In the genomic region with DNA sequence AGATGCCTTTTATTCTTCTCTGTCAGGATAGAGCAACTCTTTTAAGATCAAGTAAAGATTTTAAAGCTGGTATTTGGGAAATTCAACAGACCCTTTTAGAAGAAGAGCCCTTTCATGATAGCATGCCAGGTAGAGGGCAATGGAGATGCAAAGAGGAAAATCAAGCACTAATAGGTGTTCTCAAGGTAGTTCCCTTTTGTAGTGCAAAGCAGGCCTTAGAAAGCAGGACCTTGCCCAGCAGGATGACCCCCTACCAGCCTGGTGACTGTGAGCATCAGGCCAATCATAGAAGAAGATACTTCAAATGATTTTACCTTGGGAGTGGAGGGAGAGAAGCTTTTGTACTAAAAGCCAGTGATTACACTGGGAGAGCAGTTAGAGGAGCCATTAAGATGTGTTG, we compare ENCODE assay signal across 1 cellular context.
A peak's percentile ranks its signal among the peaks of the same experiment; 100 is the strongest.
TF ChIP-seq lines count a peak whose summit lies in the region.

No MANE protein-coding gene starts in this region.

TF ChIP-seq in WTC11, 78 proteins besides CTCF, POLR2A, EP300 and RAD21 (continued from another document):
- TF ChIP-seq ZNF425 (CRISPR knock-in tag; conservative IDR thresholded peaks at IDR 0.05) (no peak), ZNF671 (CRISPR knock-in tag; IDR thresholded peaks at IDR 0.05) (0 out of 2 replicates have a peak, but pooled peaks have one; percentile 48), MXD4 (CRISPR knock-in tag; IDR thresholded peaks at IDR 0.05; ENCODE audit: borderline replicate concordance) (no peak), SP1 (CRISPR knock-in tag; conservative IDR thresholded peaks at IDR 0.05) (no peak)
